ENCODE assay signal across 29 cellular contexts in genomic region chr2:19548116-19548515, GRCh38.
"Had no signal": no experiment of that assay in that cellular context is flagged by ENCODE, and none has a peak within 500 bp of the region (broad histone marks: within the 10 kb centered on the region; RNA-seq: fewer than 3 reads in every experiment).

No MANE protein-coding gene starts in this region.

- H3K27ac Mint-ChIP-seq: activated CD4-positive, alpha-beta T cell treated with anti-CD3 and anti-CD28 coated beads, Interleukin-2, amount 10 ng/mL, durations not matched to agents 24 days and 14 days; activated CD8-positive, alpha-beta T cell treated with anti-CD3 and anti-CD28 coated beads for 36 hours; activated naive CD4-positive, alpha-beta T cell treated with anti-CD3 and anti-CD28 coated beads, Interleukin-2, amount 50 U/mL, for 24 hours; activated naive CD8-positive, alpha-beta T cell treated with anti-CD3 and anti-CD28 coated beads, Interleukin-2, amount 10 ng/mL, durations not matched to agents 7 days and 5 days; activated T-cell treated with anti-CD3 and anti-CD28 coated beads, Interleukin-2, amount 50 U/mL, for 72 hours; activated T-helper 17 cell treated with anti-CD3 and anti-CD28 coated beads, Interleukin-2, amount 50 U/mL, for 72 hours had no signal

- FAIRE-seq: astrocyte had no signal

- H3K9me3 Mint-ChIP-seq: activated CD4-positive, alpha-beta T cell treated with anti-CD3 and anti-CD28 coated beads, Interleukin-2, amount 10 ng/mL, durations not matched to agents 24 days and 14 days; activated CD8-positive, alpha-beta T cell treated with anti-CD3 and anti-CD28 coated beads for 36 hours; activated naive CD4-positive, alpha-beta T cell treated with anti-CD3 and anti-CD28 coated beads, Interleukin-2, amount 50 U/mL, for 24 hours; activated naive CD8-positive, alpha-beta T cell treated with anti-CD3 and anti-CD28 coated beads, Interleukin-2, amount 10 ng/mL, durations not matched to agents 7 days and 5 days; activated T-helper 17 cell treated with anti-CD3 and anti-CD28 coated beads, Interleukin-2, amount 50 U/mL, for 72 hours had no signal

- H3K27me3 Mint-ChIP-seq: activated CD4-positive, alpha-beta T cell treated with anti-CD3 and anti-CD28 coated beads, Interleukin-2, amount 10 ng/mL, durations not matched to agents 24 days and 14 days had no signal

- H3K36me3 ChIP-seq: breast epithelium, MG63, SJCRH30, WERI-Rb-1 had no signal

- H3K27me3 ChIP-seq: body of pancreas, breast epithelium, MG63, SJCRH30 had no signal

- H3K4me3 ChIP-seq: body of pancreas, breast epithelium, MG63, SJCRH30, SK-N-MC had no signal

- H3K4me1 Mint-ChIP-seq: activated CD4-positive, alpha-beta T cell treated with anti-CD3 and anti-CD28 coated beads, Interleukin-2, amount 10 ng/mL, durations not matched to agents 24 days and 14 days; activated naive CD4-positive, alpha-beta T cell treated with anti-CD3 and anti-CD28 coated beads, Interleukin-2, amount 50 U/mL, for 24 hours; activated naive CD8-positive, alpha-beta T cell treated with anti-CD3 and anti-CD28 coated beads, Interleukin-2, amount 10 ng/mL, durations not matched to agents 7 days and 5 days; activated T-helper 17 cell treated with anti-CD3 and anti-CD28 coated beads, Interleukin-2, amount 50 U/mL, for 72 hours had no signal

- DNase-seq: activated CD4-positive, alpha-beta T cell treated with anti-CD3 and anti-CD28 coated beads, Interleukin-2, amount 10 ng/mL, durations not matched to agents 24 days and 14 days; activated CD4-positive, alpha-beta T cell treated with anti-CD3 and anti-CD28 coated beads, Interleukin-2, amount 50 U/mL, for 4 hours; activated CD8-positive, alpha-beta T cell treated with anti-CD3 and anti-CD28 coated beads for 36 hours; activated effector memory CD4-positive, alpha-beta T cell treated with anti-CD3 and anti-CD28 coated beads, Interleukin-2, amount 50 U/mL, for 16 hours; activated naive CD4-positive, alpha-beta T cell; activated naive CD8-positive, alpha-beta T cell treated with anti-CD3 and anti-CD28 coated beads, Interleukin-2, amount 10 ng/mL, durations not matched to agents 7 days and 5 days; activated T-cell treated with anti-CD3 and anti-CD28 coated beads, Interleukin-2, amount 50 U/mL, for 1 hour; activated T-cell treated with anti-CD3 and anti-CD28 coated beads, Interleukin-2, amount 50 U/mL, for 72 hours; amygdala; body of pancreas; Kasumi-1; KG1; MG63; NCI-H1092; NCI-H1436 treated with DMSO at 0.1 percent for 48 hours; NCI-H1694 treated with DMSO at 0.1 percent for 48 hours; NCI-H2029; NCI-H345; NCI-H524 treated with DMSO at 0.1 percent for 48 hours; SHP77; SJCRH30; T1000; WERI-Rb-1 had no signal

- H3K9me3 ChIP-seq: body of pancreas, breast epithelium, MG63, SJCRH30 had no signal

- H3K27ac ChIP-seq: body of pancreas, breast epithelium, SJCRH30, SK-N-MC, WERI-Rb-1 had no signal

- H3K4me1 ChIP-seq: body of pancreas, breast epithelium, SJCRH30 had no signal

- ATAC-seq: activated CD8-positive, alpha-beta T cell treated with anti-CD3 and anti-CD28 coated beads for 36 hours; activated T-cell treated with anti-CD3 and anti-CD28 coated beads, Interleukin-2, amount 50 U/mL, for 72 hours; activated T-helper 17 cell treated with anti-CD3 and anti-CD28 coated beads, Interleukin-2, amount 50 U/mL, for 72 hours; body of pancreas; Panc1 had no signal

- H3K36me3 Mint-ChIP-seq: activated naive CD4-positive, alpha-beta T cell treated with anti-CD3 and anti-CD28 coated beads, Interleukin-2, amount 50 U/mL, for 24 hours; activated naive CD8-positive, alpha-beta T cell treated with anti-CD3 and anti-CD28 coated beads, Interleukin-2, amount 10 ng/mL, durations not matched to agents 7 days and 5 days had no signal

- H3K4me3 Mint-ChIP-seq: activated CD4-positive, alpha-beta T cell treated with anti-CD3 and anti-CD28 coated beads, Interleukin-2, amount 10 ng/mL, durations not matched to agents 24 days and 14 days; activated CD8-positive, alpha-beta T cell treated with anti-CD3 and anti-CD28 coated beads for 36 hours; activated naive CD4-positive, alpha-beta T cell treated with anti-CD3 and anti-CD28 coated beads, Interleukin-2, amount 50 U/mL, for 24 hours; activated naive CD8-positive, alpha-beta T cell treated with anti-CD3 and anti-CD28 coated beads, Interleukin-2, amount 10 ng/mL, durations not matched to agents 7 days and 5 days; activated T-cell treated with anti-CD3 and anti-CD28 coated beads, Interleukin-2, amount 50 U/mL, for 72 hours; activated T-helper 17 cell treated with anti-CD3 and anti-CD28 coated beads, Interleukin-2, amount 50 U/mL, for 72 hours had no signal
